7 cellular contexts compared by ENCODE assay signal in the genomic region with DNA sequence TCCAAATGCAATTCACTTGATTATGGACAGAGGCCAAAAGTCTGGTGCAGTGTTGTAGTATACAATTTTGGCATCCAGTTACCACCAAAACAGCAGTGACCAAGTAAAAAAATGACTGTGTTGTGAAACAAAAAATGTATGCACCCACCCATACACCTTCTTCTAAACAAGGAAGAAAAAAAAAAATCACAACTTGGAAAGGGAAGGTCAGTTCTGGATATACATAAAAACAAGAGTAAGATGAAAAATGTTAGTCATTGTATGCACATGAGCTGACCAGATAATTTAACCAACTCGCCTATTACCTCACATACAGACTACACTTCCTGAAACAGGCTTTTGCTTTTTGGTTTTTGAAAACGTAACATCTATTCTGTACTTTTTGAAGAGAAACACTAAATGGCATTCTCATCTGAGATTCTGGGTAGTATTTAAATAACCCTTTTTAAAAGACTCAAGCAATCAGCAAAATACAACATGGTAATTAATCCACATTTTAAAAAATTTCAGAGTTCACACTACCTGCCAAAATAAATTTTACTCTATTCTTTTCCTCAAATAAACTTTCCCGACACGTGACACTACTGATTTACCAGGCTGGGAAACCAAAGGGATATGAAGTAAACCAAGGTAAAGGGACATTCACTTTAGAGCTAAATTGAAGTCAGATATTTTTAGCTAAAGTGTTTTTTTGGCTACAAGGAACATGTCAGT. TPM values are rescaled to one million over a fixed set of nuclear protein-coding genes. Genes with fewer than 3 reads are reported as not detected.
DNase-seq lines count a peak whose midpoint lies in the region; ATAC-seq, FAIRE-seq and TF ChIP-seq lines count a peak whose summit lies in the region.

No MANE protein-coding gene starts in this region.

- peaks cover 68% of the 10 kb centered on the region for H3K79me2 ChIP-seq in OCI-LY1 (ENCODE audit: insufficient read depth, low read length)

- 0 out of 2 replicates have a peak, but pooled peaks cover 5% of the 10 kb centered on the region for H3F3A ChIP-seq in OCI-LY1 (ENCODE audit: insufficient read depth, low read length)

- H3K36me3 ChIP-seq in OCI-LY1 (ENCODE audit: insufficient read depth, low read length) = peaks cover 56% of the 10 kb centered on the region
- no peaks in the 10 kb centered on the region for H3K36me3 ChIP-seq in duodenal mucosa (ENCODE audit: control insufficient read depth in 1 of 2, insufficient read depth in 2 of 2, low read length in 2 of 2)

- peaks cover 27% of the 10 kb centered on the region for H3K4me1 Mint-ChIP-seq in progenitor cell of endocrine pancreas (ENCODE audit: low read depth)

- no peak overlapping the region for H2AFZ ChIP-seq in OCI-LY1 (ENCODE audit: low read length)

- no peaks in the 10 kb centered on the region for H4K20me1 ChIP-seq in OCI-LY1 (ENCODE audit: insufficient read depth, low read length)

- H3K4me3 ChIP-seq in OCI-LY1 (ENCODE audit: low read depth, low read length, poor library complexity, severe bottlenecking) (peak overlapping the region; percentile 86), duodenal mucosa (ENCODE audit: low read depth in 1 of 2, low read length in 2 of 2) (peak overlapping the region; percentile 95 to 97)

- H3K4me2 ChIP-seq in OCI-LY1 (ENCODE audit: low read length) = peak overlapping the region; percentile 96

- no peaks in the 10 kb centered on the region for H3K9me3 Mint-ChIP-seq in progenitor cell of endocrine pancreas (ENCODE audit: low read depth)

- no peaks in the 10 kb centered on the region for H3K9me2 ChIP-seq in OCI-LY1 (ENCODE audit: low read depth, low read length)

- H3K27me3 ChIP-seq in OCI-LY1 (ENCODE audit: insufficient read depth, low read length) (no peaks in the 10 kb centered on the region), duodenal mucosa (ENCODE audit: control insufficient read depth in 1 of 2, insufficient read depth in 2 of 2, low read length in 2 of 2) (no peaks in the 10 kb centered on the region)

- TF ChIP-seq CTCF in OCI-LY1 (IDR thresholded peaks at IDR 0.05; ENCODE audit: low read length) (no peak), progenitor cell of endocrine pancreas (IDR thresholded peaks at IDR 0.05; ENCODE audit: unreplicated experiment) (no peak)

- no peak overlapping the region for H3K27ac Mint-ChIP-seq in progenitor cell of endocrine pancreas

- H3K9me3 ChIP-seq in OCI-LY1 (ENCODE audit: low read length) (no peaks in the 10 kb centered on the region), duodenal mucosa (ENCODE audit: control insufficient read depth in 1 of 2, low read length in 2 of 2) (no peaks in the 10 kb centered on the region)

- H3K27ac ChIP-seq in OCI-LY1 (ENCODE audit: low read depth, low read length, poor library complexity, severe bottlenecking) = peak overlapping the region; percentile 91
- H3K27ac ChIP-seq in duodenal mucosa (ENCODE audit: low read depth, low read length) = peak overlapping the region; percentile 94

- H3K4me1 ChIP-seq in OCI-LY1 (ENCODE audit: insufficient read depth, low read length, severe bottlenecking) (peaks cover 51% of the 10 kb centered on the region), duodenal mucosa (ENCODE audit: control insufficient read depth in 1 of 2, insufficient read depth in 2 of 2, low read length in 2 of 2) (peaks cover 29 to 44% of the 10 kb centered on the region in 2 donors)

- H3K9ac ChIP-seq in OCI-LY1 (ENCODE audit: low read length) = peak overlapping the region; percentile 93
- peak overlapping the region; percentile 98 to 99 for H3K9ac ChIP-seq in duodenal mucosa (ENCODE audit: low read depth in 1 of 2, low read length in 2 of 2)

- no peak for ATAC-seq in GM21515 (IDR thresholded peaks at IDR 0.05; ENCODE audit: unreplicated experiment)
- ATAC-seq in GM21447 (IDR thresholded peaks at IDR 0.05; ENCODE audit: unreplicated experiment) = no peak

- H3K4me3 Mint-ChIP-seq in progenitor cell of endocrine pancreas (ENCODE audit: low read depth) = peak overlapping the region; percentile 31

- H3K27me3 Mint-ChIP-seq in progenitor cell of endocrine pancreas = no peaks in the 10 kb centered on the region

- peak; percentile 88 for FAIRE-seq in GM18507 (lab: Jason Lieb, UNC)

- no peaks in the 10 kb centered on the region for H3K36me3 Mint-ChIP-seq in progenitor cell of endocrine pancreas (ENCODE audit: insufficient read depth)

- no peak for DNase-seq in GM18507 (ENCODE audit: extremely low spot score, insufficient read length, low read depth)
- DNase-seq in progenitor cell of endocrine pancreas (ENCODE audit: low spot score, unreplicated experiment) = no peak
- DNase-seq in NCI-H187 treated with DMSO at 0.1 percent for 48 hours (lab: John Stamatoyannopoulos, UW) = no peak

RNA-seq across cellular contexts. Expression of gene GPCPD1, which starts 2.2 kb away (rescaled TPM):
- total RNA-seq in progenitor cell of endocrine pancreas = 29.8 and 34.2 TPM in 2 replicates
